Comparison of ENCODE assay signal across 16 cellular contexts in the genomic region with DNA sequence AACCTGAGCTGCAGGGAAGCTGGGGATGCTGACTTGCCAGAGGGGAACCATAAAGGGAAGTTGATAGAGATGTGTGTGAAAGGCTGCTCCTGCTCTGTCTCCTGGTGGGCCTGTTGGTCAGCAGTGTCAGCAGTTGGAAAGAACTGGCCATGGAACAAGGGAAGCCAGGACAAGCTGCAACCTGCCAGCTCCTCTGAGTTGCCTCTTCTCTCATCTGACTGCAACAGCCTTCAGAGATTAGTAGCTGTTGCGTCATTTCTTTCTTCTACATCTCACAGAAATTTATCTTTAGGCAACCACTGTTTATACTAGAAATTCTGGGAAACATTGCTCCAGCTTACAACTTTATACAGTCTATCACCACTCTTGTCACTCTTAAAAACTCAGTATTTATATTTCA.
DNase-seq lines count a peak whose midpoint lies in the region; ATAC-seq and TF ChIP-seq lines count a peak whose summit lies in the region.
"Had no signal": no experiment of that assay in that cellular context is flagged by ENCODE, and none has a peak within 500 bp of the region (broad histone marks: within the 10 kb centered on the region; RNA-seq: fewer than 3 reads in every experiment).

No MANE protein-coding gene starts in this region.

- 8 to 23% methylated on average over 1 of the region's 1 CpG for WGBS in gastroesophageal sphincter (ENCODE audit: low coverage in 1 of 2), 2 donors

- H3K4me3 ChIP-seq in AG04450 (ENCODE audit: low read depth, low read length) (no peak overlapping the region), gastroesophageal sphincter (no peak overlapping the region)
- H3K4me3 ChIP-seq: BLaER1 treated with 17β-estradiol and CSF1 and Interleukin-3, amounts not matched to agents 10 nM and 100 nM had no signal

- H3K27me3 ChIP-seq in AG04450 (ENCODE audit: control insufficient read depth, insufficient read depth, low read length) (no peaks in the 10 kb centered on the region), gastroesophageal sphincter (no peaks in the 10 kb centered on the region)
- H3K27me3 ChIP-seq: BLaER1 treated with 17β-estradiol and CSF1 and Interleukin-3, amounts not matched to agents 10 nM and 100 nM had no signal

- no peak for TF ChIP-seq POLR2A in gastroesophageal sphincter (IDR thresholded peaks at IDR 0.05)

- POLR2A ChIA-PET in AG04450 (lab: Yijun Ruan, JAX) = interaction anchor here (0.5 to 1.5 kb wide), 6 partner anchors 14 to 363 kb away, joined by 3 to 4 read pairs (median 4); no protein-coding TSS in a partner anchor
- POLR2A ChIA-PET in WTC11 (lab: Charles Lee) = no interaction called here

- peak; percentile 81 for DNase-seq in AG04450 (ENCODE audit: low read depth, low spot score)
- DNase-seq in HPDE6-E6E7 (ENCODE audit: extremely low spot score) = peak; percentile 49
- DNase-seq in WTC11 (ENCODE audit: low spot score) = no peak
- no peak for DNase-seq in activated CD4-positive, alpha-beta T cell treated with anti-CD3 and anti-CD28 coated beads, Interleukin-2, amount 50 U/mL, for 4 hours
- no peak for DNase-seq in SIG-M5 treated with dmso at 0.1 percent for 504 hours (lab: John Stamatoyannopoulos, UW; ENCODE audit: unreplicated experiment)
- DNase-seq in mesenteric fat pad (ENCODE audit: low spot score) = no peak
- no peak for DNase-seq in GOT3 (lab: John Stamatoyannopoulos, UW)
- DNase-seq: GDM1; hippocampal formation; KBM-7; midbrain; NCI-H2081 treated with DMSO at 0.1 percent for 48 hours; stimulated activated CD4-positive, alpha-beta T cell treated with anti-CD3 and anti-CD28 coated beads, Interleukin-4, amount 100 ng/mL, for 4 hours; stimulated activated naive CD4-positive, alpha-beta T cell treated with Interleukin-2 at 50 U/mL for 16 hours had no signal

- no peaks in the 10 kb centered on the region for H3K27me3 Mint-ChIP-seq in WTC11 (ENCODE audit: low read depth)

- TF ChIP-seq EP300 in gastroesophageal sphincter (IDR thresholded peaks at IDR 0.05) = no peak

- peaks cover 6% of the 10 kb centered on the region; the same call in 1 of the 2 replicates for H3K4me1 Mint-ChIP-seq in WTC11

- TF ChIP-seq CTCF in AG04450 (IDR thresholded peaks at IDR 0.05; ENCODE audit: low read depth, low read length) = no peak
- no peak for TF ChIP-seq CTCF in WTC11 (IDR thresholded peaks at IDR 0.05)
- no peak for TF ChIP-seq CTCF in gastroesophageal sphincter (IDR thresholded peaks at IDR 0.05)

- H3K9me3 ChIP-seq in AG04450 (ENCODE audit: control insufficient read depth, insufficient read depth, low read length) (no peaks in the 10 kb centered on the region), gastroesophageal sphincter (no peaks in the 10 kb centered on the region)

- peak overlapping the region; percentile 78 for H3K27ac ChIP-seq in AG04450 (ENCODE audit: low read depth, low read length)
- peak overlapping the region in 1 of 4 donors; percentile 3 for H3K27ac ChIP-seq in gastroesophageal sphincter
- H3K27ac ChIP-seq: BLaER1 treated with 17β-estradiol and CSF1 and Interleukin-3, amounts not matched to agents 10 nM and 100 nM had no signal

- H3K4me1 ChIP-seq in gastroesophageal sphincter = peaks cover 0 to 9% (median 0%) of the 10 kb centered on the region in 3 donors
- H3K4me1 ChIP-seq: BLaER1 treated with 17β-estradiol and CSF1 and Interleukin-3, amounts not matched to agents 10 nM and 100 nM had no signal

- ATAC-seq in WTC11 = peak; percentile 69
- peak; percentile 74 for ATAC-seq in gastroesophageal sphincter

- CTCF ChIA-PET in AG04450 (lab: Charles Lee) = interaction anchor here (0.8 to 1.3 kb wide), 2 partner anchors 221 to 224 kb away, joined by 3 to 6 read pairs; a partner anchor contains a TSS
- CTCF ChIA-PET in WTC11 (lab: Charles Lee) = no interaction called here

- H3K9me3 Mint-ChIP-seq in WTC11 = no peaks in the 10 kb centered on the region

- H3K27ac Mint-ChIP-seq in WTC11 = no peak overlapping the region

- no peaks in the 10 kb centered on the region for H3K36me3 Mint-ChIP-seq in WTC11

- H3K36me3 ChIP-seq in gastroesophageal sphincter = no peaks in the 10 kb centered on the region
- H3K36me3 ChIP-seq: BLaER1 treated with 17β-estradiol and CSF1 and Interleukin-3, amounts not matched to agents 10 nM and 100 nM had no signal

- no peak overlapping the region for H3K4me3 Mint-ChIP-seq in WTC11

TF ChIP-seq in WTC11, 78 proteins besides CTCF, POLR2A, EP300 and RAD21:
- TF ChIP-seq GRHL2 (CRISPR knock-in tag; IDR thresholded peaks at IDR 0.05; ENCODE audit: insufficient replicate concordance, severe bottlenecking) (no peak), FOXP1 (CRISPR knock-in tag; IDR thresholded peaks at IDR 0.05; ENCODE audit: borderline replicate concordance) (no peak), ZNF121 (CRISPR knock-in tag; IDR thresholded peaks at IDR 0.05) (no peak), ESRRA (CRISPR knock-in tag; IDR thresholded peaks at IDR 0.05; ENCODE audit: borderline replicate concordance) (no peak), NR1H2 (CRISPR knock-in tag; IDR thresholded peaks at IDR 0.05) (no peak), NFYB (CRISPR knock-in tag; conservative IDR thresholded peaks at IDR 0.05; ENCODE audit: low read depth) (no peak), ZNF263 (CRISPR knock-in tag; IDR thresholded peaks at IDR 0.05; ENCODE audit: low read depth) (no peak), IRF2 (CRISPR knock-in tag; IDR thresholded peaks at IDR 0.05; ENCODE audit: borderline replicate concordance, low read depth) (no peak)

Comparison
In these comparisons a context has a peak if more than half of its experiments do, and no peak if none do; other contexts are left out.
1. DNase-seq: peak in AG04450 (single experiment) and HPDE6-E6E7 (single experiment); none in WTC11 (single experiment), activated CD4-positive, alpha-beta T cell treated with anti-CD3 and anti-CD28 coated beads, Interleukin-2, amount 50 U/mL, for 4 hours (0 of 2), SIG-M5 treated with dmso at 0.1 percent for 504 hours (single experiment), mesenteric fat pad (single experiment) and GOT3 (single experiment).